In genomic region chr5:28770307-28770706, GRCh38 we compare ENCODE assay signal across 1 cellular context.
TF ChIP-seq lines count a peak whose summit lies in the region.

No MANE protein-coding gene starts in this region.

TF ChIP-seq in K562, 482 proteins besides CTCF, POLR2A, EP300 and RAD21 (continued from another document):
- no peak for TF ChIP-seq AFF1 (IDR thresholded peaks at IDR 0.05; ENCODE audit: low read depth in 1 of 2, partially characterized antibody in 2 of 2)
- TF ChIP-seq, protein P1, sequence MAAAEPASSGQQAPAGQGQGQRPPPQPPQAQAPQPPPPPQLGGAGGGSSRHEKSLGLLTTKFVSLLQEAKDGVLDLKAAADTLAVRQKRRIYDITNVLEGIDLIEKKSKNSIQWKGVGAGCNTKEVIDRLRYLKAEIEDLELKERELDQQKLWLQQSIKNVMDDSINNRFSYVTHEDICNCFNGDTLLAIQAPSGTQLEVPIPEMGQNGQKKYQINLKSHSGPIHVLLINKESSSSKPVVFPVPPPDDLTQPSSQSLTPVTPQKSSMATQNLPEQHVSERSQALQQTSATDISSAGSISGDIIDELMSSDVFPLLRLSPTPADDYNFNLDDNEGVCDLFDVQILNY (CRISPR knock-in tag; IDR thresholded peaks at IDR 0.05): no peak
- TF ChIP-seq FOXK1 (CRISPR knock-in tag; IDR thresholded peaks at IDR 0.05; ENCODE audit: borderline replicate concordance): no peak
- TF ChIP-seq MIER1 (IDR thresholded peaks at IDR 0.05; ENCODE audit: low read depth): no peak
- TF ChIP-seq GABPA (tag; conservative IDR thresholded peaks at IDR 0.05; ENCODE audit: low read depth): no peak
- TF ChIP-seq RBM14 (IDR thresholded peaks at IDR 0.05; ENCODE audit: borderline replicate concordance, insufficient read depth, low read depth, low read length): no peak
